In genomic region chr10:96651998-96652431, GRCh38 we compare ENCODE assay signal across 1 cellular context.
TF ChIP-seq lines count a peak whose summit lies in the region.

No MANE protein-coding gene starts in this region.

TF ChIP-seq in GM12878, 131 proteins besides CTCF, POLR2A, EP300 and RAD21 (continued from another document):
- TF ChIP-seq SMAD5 (IDR thresholded peaks at IDR 0.05; ENCODE audit: low read depth) (no peak), SREBF2 (IDR thresholded peaks at IDR 0.05; ENCODE audit: low read length) (no peak), PAX5 (IDR thresholded peaks at IDR 0.05; ENCODE audit: borderline replicate concordance, low read depth, low read length) (0 out of 2 replicates have a peak, but pooled peaks have one; percentile 64), LARP7 (IDR thresholded peaks at IDR 0.05) (no peak), TCF7 (IDR thresholded peaks at IDR 0.05; ENCODE audit: borderline replicate concordance) (no peak), ZNF207 (IDR thresholded peaks at IDR 0.05; ENCODE audit: borderline replicate concordance) (no peak), E2F4 (IDR thresholded peaks at IDR 0.05; ENCODE audit: low read depth, low read length) (no peak), HSF1 (IDR thresholded peaks at IDR 0.05; ENCODE audit: low read depth, low read length) (no peak), ZNF384 (IDR thresholded peaks at IDR 0.05; ENCODE audit: borderline replicate concordance, low read depth, low read length) (no peak), MXI1 (IDR thresholded peaks at IDR 0.05; ENCODE audit: low read depth, low read length) (peak; percentile 82; the same call in 1 of the 2 replicates), MLLT1 (IDR thresholded peaks at IDR 0.05) (peak; percentile 92), TARDBP (IDR thresholded peaks at IDR 0.05; ENCODE audit: borderline replicate concordance) (no peak), CEBPB (IDR thresholded peaks at IDR 0.05; ENCODE audit: borderline replicate concordance in 1 of 2, low read depth in 2 of 2, low read length in 2 of 2) (0 out of 4 replicates have a peak, but pooled peaks of 1 of the 2 experiments have one; percentile 34), ZNF217 (IDR thresholded peaks at IDR 0.05) (peak; percentile 42; the same call in 1 of the 2 replicates), KAT2A (conservative IDR thresholded peaks at IDR 0.05; ENCODE audit: control insufficient read depth, low read depth, low read length) (no peak), NKRF (conservative IDR thresholded peaks at IDR 0.05) (no peak), NR2C2 (IDR thresholded peaks at IDR 0.05; ENCODE audit: borderline replicate concordance, control insufficient read depth, insufficient read length, low read depth) (no peak), KDM1A (IDR thresholded peaks at IDR 0.05; ENCODE audit: borderline replicate concordance) (no peak), ZSCAN29 (IDR thresholded peaks at IDR 0.05) (no peak), TCF3 (IDR thresholded peaks at IDR 0.05; ENCODE audit: borderline replicate concordance, insufficient read depth, low read depth, low read length) (peak; percentile 89), HDGF (IDR thresholded peaks at IDR 0.05) (no peak), SMC3 (IDR thresholded peaks at IDR 0.05; ENCODE audit: borderline replicate concordance, low read length) (no peak; the same call in 1 of the 2 replicates), YY1 (IDR thresholded peaks at IDR 0.05; ENCODE audit: low read depth, low read length) (0 out of 2 replicates have a peak, but pooled peaks have one; percentile 35), EGR1 (IDR thresholded peaks at IDR 0.05; ENCODE audit: borderline replicate concordance in 1 of 2, low read depth in 2 of 2, low read length in 2 of 2) (peak in 1 of 2 experiments; percentile 11; a peak in 1 of 3 replicates), PBX3 (IDR thresholded peaks at IDR 0.05; ENCODE audit: insufficient replicate concordance, low read depth, low read length) (peak; percentile 67), SMARCA5 (IDR thresholded peaks at IDR 0.05) (no peak), TBL1XR1 (IDR thresholded peaks at IDR 0.05; ENCODE audit: low read depth, low read length) (peak; percentile 94), BHLHE40 (IDR thresholded peaks at IDR 0.05; ENCODE audit: borderline replicate concordance in 1 of 2, low read depth in 2 of 2, low read length in 1 of 2) (peak; percentile 75 to 77; a peak in 3 of 4 replicates), RAD51 (IDR thresholded peaks at IDR 0.05) (peak; percentile 40; the same call in 1 of the 2 replicates), HDAC6 (IDR thresholded peaks at IDR 0.05; ENCODE audit: unreplicated experiment) (no peak), FOXK2 (IDR thresholded peaks at IDR 0.05) (peak; percentile 30; the same call in 1 of the 2 replicates), NRF1 (conservative IDR thresholded peaks at IDR 0.05; ENCODE audit: low read depth, low read length) (no peak), NR2C1 (IDR thresholded peaks at IDR 0.05) (no peak), EZH2 (IDR thresholded peaks at IDR 0.05; ENCODE audit: borderline replicate concordance, control insufficient read depth, low read depth, low read length) (no peak), ESRRA (IDR thresholded peaks at IDR 0.05; ENCODE audit: low read length) (no peak), POU2F2 (IDR thresholded peaks at IDR 0.05; ENCODE audit: borderline replicate concordance, low read depth, low read length) (no peak), BMI1 (IDR thresholded peaks at IDR 0.05; ENCODE audit: borderline replicate concordance) (peak; percentile 92), CBX5 (IDR thresholded peaks at IDR 0.05; ENCODE audit: low read depth) (no peak), MYB (IDR thresholded peaks at IDR 0.05; ENCODE audit: borderline replicate concordance, low read depth, low read length) (no peak), MYC (IDR thresholded peaks at IDR 0.05; ENCODE audit: insufficient read depth, insufficient read length, insufficient replicate concordance, low read length, severe bottlenecking) (no peak), ZNF274 (IDR thresholded peaks at IDR 0.05; ENCODE audit: insufficient read depth, insufficient read length) (no peak), IRF5 (IDR thresholded peaks at IDR 0.05; ENCODE audit: borderline replicate concordance) (no peak; the same call in 1 of the 2 replicates), IKZF1 (conservative IDR thresholded peaks at IDR 0.05) (peak; percentile 95), ASH2L (IDR thresholded peaks at IDR 0.05; ENCODE audit: borderline replicate concordance, low read depth) (no peak), CBX3 (IDR thresholded peaks at IDR 0.05; ENCODE audit: borderline replicate concordance, low read depth) (no peak), E4F1 (IDR thresholded peaks at IDR 0.05; ENCODE audit: borderline replicate concordance, partially characterized antibody) (no peak), SUPT20H (IDR thresholded peaks at IDR 0.05; ENCODE audit: borderline replicate concordance, control insufficient read depth, low read depth, low read length) (no peak), RELA (IDR thresholded peaks at IDR 0.05; ENCODE audit: borderline replicate concordance, partially characterized antibody) (no peak), NR2F1 (conservative IDR thresholded peaks at IDR 0.05) (peak; percentile 56; the same call in 1 of the 2 replicates), REST (IDR thresholded peaks at IDR 0.05; ENCODE audit: low read depth, low read length) (no peak), ZBTB33 (IDR thresholded peaks at IDR 0.05) (no peak)
